ENCODE assay signal across 26 cellular contexts in genomic region chr9:110248361-110248760, GRCh38. TPM values are rescaled to one million over a fixed set of nuclear protein-coding genes. Genes with fewer than 3 reads are reported as not detected.
"Had no signal": no experiment of that assay in that cellular context is flagged by ENCODE, and none has a peak within 500 bp of the region (broad histone marks: within the 10 kb centered on the region; RNA-seq: fewer than 3 reads in every experiment).

No MANE protein-coding gene starts in this region.

- H3K27ac ChIP-seq: left ventricle myocardium inferior, prostate gland, skin epidermis, stomach had no signal

- H3K9me3 ChIP-seq: left ventricle myocardium inferior, mucosa of descending colon, prostate gland, stomach had no signal

- FAIRE-seq: astrocyte, endothelial cell of umbilical vein had no signal

- H3K4me3 ChIP-seq: left ventricle myocardium inferior, mucosa of descending colon, prostate gland, skin epidermis, stomach had no signal

- ATAC-seq: activated CD4-positive, alpha-beta T cell treated with anti-CD3 and anti-CD28 coated beads for 36 hours; mucosa of descending colon; WTC11 had no signal

- DNase-seq: activated CD4-positive, alpha-beta memory T cell treated with anti-CD3 and anti-CD28 coated beads for 36 hours; activated CD4-positive, alpha-beta T cell treated with anti-CD3 and anti-CD28 coated beads for 36 hours; activated effector memory CD4-positive, alpha-beta T cell treated with anti-CD3 and anti-CD28 coated beads, Interleukin-2, amount 50 U/mL, for 16 hours; activated naive CD4-positive, alpha-beta T cell treated with anti-CD3 and anti-CD28 coated beads, Interleukin-2, amount 50 U/mL, for 16 hours; activated T-cell treated with anti-CD3 and anti-CD28 coated beads, Interleukin-2, amount 50 U/mL, for 1 hour; effector memory CD4-positive, alpha-beta T cell; hypothalamus; islet precursor cell; left ventricle myocardium inferior; mucosa of descending colon; naive B cell; right cardiac atrium; stimulated activated CD4-positive, alpha-beta T cell treated with anti-CD3 and anti-CD28 coated beads, Interleukin-15, amount 100 ng/mL, for 24 hours; stimulated activated CD4-positive, alpha-beta T cell treated with anti-CD3 and anti-CD28 coated beads, Interleukin-4, amount 100 ng/mL, for 1 hour; stomach; T-helper 2 cell had no signal

- H3K27me3 ChIP-seq: stomach had no signal

- H3K36me3 ChIP-seq: prostate gland had no signal

- H3K4me1 ChIP-seq: left ventricle myocardium inferior had no signal

RNA-seq across cellular contexts. Expression of gene C9orf152, which starts 40.4 kb away (rescaled TPM):
- total RNA-seq: activated CD4-positive, alpha-beta memory T cell treated with anti-CD3 and anti-CD28 coated beads for 36 hours; activated CD4-positive, alpha-beta T cell treated with anti-CD3 and anti-CD28 coated beads for 36 hours; cerebellum; endothelial cell of umbilical vein; frontal cortex; left ventricle myocardium inferior; neural crest cell; osteocyte; right cardiac atrium; temporal lobe; WTC11 had no signal
- polyA plus RNA-seq: endothelial cell of umbilical vein, right cardiac atrium had no signal
